28 cellular contexts compared by ENCODE assay signal in genomic region chr9:112868461-112868860, GRCh38. TPM values are rescaled to one million over a fixed set of nuclear protein-coding genes. Genes with fewer than 3 reads are reported as not detected.
DNase-seq lines count a peak whose midpoint lies in the region; ATAC-seq and TF ChIP-seq lines count a peak whose summit lies in the region.
"Had no signal": no experiment of that assay in that cellular context is flagged by ENCODE, and none has a peak within 500 bp of the region (broad histone marks: within the 10 kb centered on the region; RNA-seq: fewer than 3 reads in every experiment).

No MANE protein-coding gene starts in this region.

- peaks cover 35% of the 10 kb centered on the region for H3K4me1 ChIP-seq in BLaER1
- H3K4me1 ChIP-seq: A549, BE2C, breast epithelium, pancreas, right lobe of liver had no signal

- 0 out of 2 replicates have a peak overlapping the region, but pooled peaks have one; percentile 35 for H3K9ac ChIP-seq in BLaER1

- peak; percentile 43 for ATAC-seq in sciatic nerve
- ATAC-seq in HG03520 (IDR thresholded peaks at IDR 0.05; ENCODE audit: unreplicated experiment) = no peak
- ATAC-seq in HG03432 (IDR thresholded peaks at IDR 0.05; ENCODE audit: unreplicated experiment) = no peak
- ATAC-seq: left lobe of liver, right lobe of liver, Right ventricle myocardium inferior had no signal

- H3K4me3 ChIP-seq in BLaER1 = no peak overlapping the region
- H3K4me3 ChIP-seq: A549, breast epithelium, pancreas, right lobe of liver had no signal

- H3K9me3 Mint-ChIP-seq in glutamatergic neuron (ENCODE audit: unreplicated experiment) = peaks cover 3% of the 10 kb centered on the region
- H3K9me3 Mint-ChIP-seq: immature natural killer cell; naive thymus-derived CD4-positive, alpha-beta T cell had no signal

- peaks cover 2% of the 10 kb centered on the region for H3K27me3 Mint-ChIP-seq in glutamatergic neuron (ENCODE audit: unreplicated experiment)
- H3K27me3 Mint-ChIP-seq: naive thymus-derived CD4-positive, alpha-beta T cell had no signal

- DNase-seq in RWPE1 (ENCODE audit: low spot score) (peak; percentile 76), glutamatergic neuron (no peak), sciatic nerve (ENCODE audit: low spot score) (no peak), NCI-H774 (lab: John Stamatoyannopoulos, UW) (no peak), cortex of kidney (lab: John Stamatoyannopoulos, UW) (no peak)
- DNase-seq: activated naive CD4-positive, alpha-beta T cell treated with anti-CD3 and anti-CD28 coated beads, Interleukin-2, amount 50 U/mL, for 16 hours; amygdala; BE2C; COR-L47; DMS79 treated with DMSO at 0.1 percent for 48 hours; foreskin keratinocyte; hippocampal formation; immature natural killer cell; naive thymus-derived CD4-positive, alpha-beta T cell; NCI-H1048; NCI-H1694 treated with DMSO at 0.1 percent for 48 hours; pancreas; right lobe of liver; T1000 had no signal

- H3K27me3 ChIP-seq in BLaER1 = no peaks in the 10 kb centered on the region
- H3K27me3 ChIP-seq: BE2C, breast epithelium, foreskin keratinocyte, pancreas, right lobe of liver had no signal

- no peaks in the 10 kb centered on the region for H3K36me3 Mint-ChIP-seq in glutamatergic neuron (ENCODE audit: unreplicated experiment)

- no peak overlapping the region for H3K4me3 Mint-ChIP-seq in glutamatergic neuron (ENCODE audit: unreplicated experiment)
- H3K4me3 Mint-ChIP-seq: immature natural killer cell; naive thymus-derived CD4-positive, alpha-beta T cell had no signal

- no peaks in the 10 kb centered on the region for H4K20me1 ChIP-seq in BLaER1

- H3K4me2 ChIP-seq in BLaER1 = peak overlapping the region; percentile 73
- H3K4me2 ChIP-seq: A549 had no signal

- H3K36me3 ChIP-seq in BLaER1 = peaks cover 48% of the 10 kb centered on the region
- H3K36me3 ChIP-seq: BE2C, breast epithelium, pancreas, right lobe of liver had no signal

- H3K27ac Mint-ChIP-seq in glutamatergic neuron (ENCODE audit: unreplicated experiment) = peak overlapping the region; percentile 52
- H3K27ac Mint-ChIP-seq: immature natural killer cell; naive thymus-derived CD4-positive, alpha-beta T cell had no signal

- peaks cover 33% of the 10 kb centered on the region for H3K4me1 Mint-ChIP-seq in glutamatergic neuron (ENCODE audit: low read depth, unreplicated experiment)

- CTCF ChIA-PET in RWPE1 (lab: Yijun Ruan, JAX) = no interaction called here

- no peaks in the 10 kb centered on the region for H3K9me3 ChIP-seq in BLaER1
- H3K9me3 ChIP-seq: A549, BE2C, breast epithelium, pancreas, right lobe of liver had no signal

- intact Hi-C loops in sciatic nerve (cut with DNase I) = no loop called here

- POLR2A ChIA-PET in RWPE1 (lab: Yijun Ruan, JAX; ENCODE audit: low non-redundant PET) = no interaction called here

- H3K27ac ChIP-seq in BLaER1 (peak overlapping the region; percentile 20; the same call in 1 of the 2 replicates), RWPE1 (no peak overlapping the region)
- H3K27ac ChIP-seq: pancreas, right lobe of liver had no signal

- TF ChIP-seq CTCF in RWPE1 (conservative IDR thresholded peaks at IDR 0.05; ENCODE audit: low read depth) = no peak
- no peak for TF ChIP-seq CTCF in glutamatergic neuron (IDR thresholded peaks at IDR 0.05; ENCODE audit: partially characterized antibody, unreplicated experiment)

RNA-seq across cellular contexts. Expression of gene SLC46A2, which starts 22.2 kb away (rescaled TPM):
- total RNA-seq in glutamatergic neuron (ENCODE audit: unreplicated experiment) (not detected), sciatic nerve (0.27 TPM)
- total RNA-seq: endothelial cell of umbilical vein, foreskin keratinocyte, H4, left lobe of liver, Right ventricle myocardium inferior had no signal
